In the genomic region with DNA sequence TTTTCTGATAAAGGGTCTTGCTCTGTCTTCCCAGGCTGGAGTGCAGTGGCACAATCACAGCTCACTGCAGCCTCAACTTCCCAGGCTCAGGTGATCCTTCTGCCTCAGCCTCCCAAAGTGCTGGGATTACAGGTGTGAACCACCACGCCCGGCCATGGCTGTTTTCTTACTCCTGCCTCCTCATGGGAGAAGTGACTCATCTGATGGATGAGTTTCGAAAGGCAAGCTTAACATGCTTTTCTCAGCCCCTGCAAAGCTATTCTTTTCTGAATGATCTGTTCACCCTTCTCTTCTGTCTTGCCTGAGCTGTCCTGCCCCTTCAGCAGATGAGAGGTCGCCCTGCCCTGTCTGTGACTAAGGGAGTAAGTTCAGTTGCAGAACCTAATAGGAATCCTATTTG, we compare ENCODE assay signal across 15 cellular contexts. TPM values are rescaled to one million over a fixed set of nuclear protein-coding genes. Genes with fewer than 3 reads are reported as not detected.
DNase-seq lines count a peak whose midpoint lies in the region; ATAC-seq and TF ChIP-seq lines count a peak whose summit lies in the region.
"Had no signal": no experiment of that assay in that cellular context is flagged by ENCODE, and none has a peak within 500 bp of the region (broad histone marks: within the 10 kb centered on the region; RNA-seq: fewer than 3 reads in every experiment).

No MANE protein-coding gene starts in this region.

- no peak for TF ChIP-seq RAD21 in HCT116 (IDR thresholded peaks at IDR 0.05; ENCODE audit: low read depth)

- H3K4me1 ChIP-seq in HCT116 (ENCODE audit: control insufficient read depth in 1 of 2, insufficient read depth in 2 of 2, low read length in 2 of 2) (peaks cover 0 to 18% of the 10 kb centered on the region in 2 experiments; a peak in 2 of 4 replicates), hepatocyte (ENCODE audit: insufficient read depth) (no peaks in the 10 kb centered on the region)

- H3K79me2 ChIP-seq in HCT116 (ENCODE audit: insufficient read depth, low read length) (no peaks in the 10 kb centered on the region), hepatocyte (no peaks in the 10 kb centered on the region)

- WGBS in hepatocyte (ENCODE audit: low lambda C conversion rate, missing lambda C conversion rate), result 38% methylated on average over 4 of the region's 4 CpGs

- no peaks in the 10 kb centered on the region for H3K36me3 Mint-ChIP-seq in activated naive CD8-positive, alpha-beta T cell treated with anti-CD3 and anti-CD28 coated beads, Interleukin-2, amount 50 U/mL, for 24 hours (ENCODE audit: low read depth)

- no peaks in the 10 kb centered on the region for H3K9me2 ChIP-seq in HCT116 (ENCODE audit: insufficient read depth)
- H3K9me2 ChIP-seq in hepatocyte (replicated peaks; ENCODE audit: insufficient read depth), result no peaks in the 10 kb centered on the region

- no peaks in the 10 kb centered on the region for H4K20me1 ChIP-seq in HCT116 (ENCODE audit: insufficient read depth)
- H4K20me1 ChIP-seq in hepatocyte (ENCODE audit: insufficient read depth, poor library complexity, severe bottlenecking), result no peaks in the 10 kb centered on the region

- H3K4me3 ChIP-seq in HCT116 (replicated peaks in 1 of 2; ENCODE audit: low read depth in 1 of 2, low read length in 2 of 2) (no peak overlapping the region), hepatocyte (no peak overlapping the region)
- H3K4me3 ChIP-seq: mucosa of descending colon had no signal

- CTCF ChIA-PET in HCT116 (lab: Charles Lee), result interaction anchor here (2.1 to 3.5 kb wide), 2 partner anchors 11 to 46 kb away, joined by 7 to 29 read pairs; no protein-coding TSS in a partner anchor

- intact Hi-C loops in HCT116 (cut with micrococcal nuclease), result loop anchor here (5.0 kb wide), 1 partner anchor 136 kb away; the partner anchor contains the start of gene CNOT11

- H3K9me3 ChIP-seq in HCT116 (ENCODE audit: control insufficient read depth in 1 of 2, insufficient read depth in 1 of 2, low read depth in 1 of 2, low read length in 2 of 2) (no peaks in the 10 kb centered on the region), hepatocyte (ENCODE audit: low read depth) (no peaks in the 10 kb centered on the region)
- H3K9me3 ChIP-seq: heart left ventricle, mucosa of descending colon had no signal

- POLR2A ChIA-PET in HCT116 (lab: Charles Lee), result no interaction called here

- H3K4me1 Mint-ChIP-seq in activated naive CD8-positive, alpha-beta T cell treated with anti-CD3 and anti-CD28 coated beads, Interleukin-2, amount 50 U/mL, for 24 hours, result peaks cover 12% of the 10 kb centered on the region

- H3K27me3 ChIP-seq in HCT116 (ENCODE audit: insufficient read depth, low read length) (0 out of 2 replicates have a peak, but pooled peaks cover 5% of the 10 kb centered on the region), hepatocyte (peaks cover 57% of the 10 kb centered on the region)

- H3K27ac ChIP-seq in HCT116 (ENCODE audit: low read depth, low read length), result no peak overlapping the region
- no peak overlapping the region for H3K27ac ChIP-seq in hepatocyte
- H3K27ac ChIP-seq: heart left ventricle had no signal

- BruUV-seq in HCT116 (replicated peaks; lab: Mats Ljungman, UMichigan), result no TSS peak

- H3K9me3 Mint-ChIP-seq in activated naive CD8-positive, alpha-beta T cell treated with anti-CD3 and anti-CD28 coated beads, Interleukin-2, amount 50 U/mL, for 24 hours, result no peaks in the 10 kb centered on the region

- H3K4me2 ChIP-seq in HCT116 (ENCODE audit: low read length), result peak overlapping the region; percentile 88
- peak overlapping the region; percentile 98 for H3K4me2 ChIP-seq in hepatocyte

- in situ Hi-C loops in ACHN (cut with HindIII; ENCODE audit: low pct_ligation_motif_present, low pct_unique_long_range_greater_than_20kb, low sequenced_read_pairs), result no loop called here

- no peak overlapping the region for H3K27ac Mint-ChIP-seq in activated naive CD8-positive, alpha-beta T cell treated with anti-CD3 and anti-CD28 coated beads, Interleukin-2, amount 50 U/mL, for 24 hours

- RAD21 ChIA-PET in HCT116 (lab: Charles Lee; ENCODE audit: low non-redundant PET in 1 of 2, low total read pairs in 2 of 2, uncharacterized antibody in 2 of 2, unreplicated experiment in 2 of 2), result interaction anchor here in 1 of 2 experiments (1.7 kb wide), 1 partner anchor 46 kb away, joined by 5 read pairs; no protein-coding TSS in a partner anchor

- ATAC-seq in HCT116 (no peak), GM18517 (IDR thresholded peaks at IDR 0.05; ENCODE audit: unreplicated experiment) (no peak), HG03342 (IDR thresholded peaks at IDR 0.05; ENCODE audit: unreplicated experiment) (no peak)
- ATAC-seq in activated naive CD8-positive, alpha-beta T cell treated with anti-CD3 and anti-CD28 coated beads, Interleukin-2, amount 50 U/mL, for 24 hours, result no peak

- DNase-seq in ACHN (peak; percentile 40), HCT116 (ENCODE audit: low read depth, low spot score) (no peak), hepatocyte (ENCODE audit: low spot score) (peak; percentile 57), H4 (ENCODE audit: low spot score) (no peak), DMS79 (lab: John Stamatoyannopoulos, UW) (no peak)
- no peak for DNase-seq in activated naive CD8-positive, alpha-beta T cell treated with anti-CD3 and anti-CD28 coated beads, Interleukin-2, amount 50 U/mL, for 24 hours
- DNase-seq: activated CD4-positive, alpha-beta T cell treated with anti-CD3 and anti-CD28 coated beads for 48 hours; amniotic stem cell; heart left ventricle; mucosa of descending colon; NCI-H1436 treated with DMSO at 0.1 percent for 48 hours; stimulated activated CD4-positive, alpha-beta T cell treated with anti-CD3 and anti-CD28 coated beads, Interleukin-2, amount 100 ng/mL, for 24 hours had no signal

- TF ChIP-seq CTCF in HCT116 (IDR thresholded peaks at IDR 0.05 in 2 of 3, conservative IDR thresholded peaks at IDR 0.05 in 1 of 3; ENCODE audit: borderline replicate concordance in 1 of 3, insufficient read depth in 1 of 3, low read depth in 2 of 3, low read length in 2 of 3) (no peak), hepatocyte (IDR thresholded peaks at IDR 0.05; ENCODE audit: poor library complexity) (no peak)

- H3K27me3 Mint-ChIP-seq in activated naive CD8-positive, alpha-beta T cell treated with anti-CD3 and anti-CD28 coated beads, Interleukin-2, amount 50 U/mL, for 24 hours, result peaks cover 57% of the 10 kb centered on the region

- H3K36me3 ChIP-seq in HCT116 (ENCODE audit: control insufficient read depth in 1 of 2, insufficient read depth in 2 of 2, low read length in 2 of 2) (no peaks in the 10 kb centered on the region), hepatocyte (replicated peaks; ENCODE audit: insufficient read depth, low read depth) (no peaks in the 10 kb centered on the region)
- H3K36me3 ChIP-seq: heart left ventricle had no signal

- H2AFZ ChIP-seq in HCT116 (ENCODE audit: low read depth, low read length, poor library complexity, severe bottlenecking) (peak overlapping the region; percentile 24), hepatocyte (no peak overlapping the region)

- no peak for TF ChIP-seq POLR2A in HCT116 (IDR thresholded peaks at IDR 0.05; ENCODE audit: borderline replicate concordance, extremely low read depth, insufficient read depth, insufficient read length)

- no peak overlapping the region for H3K9ac ChIP-seq in HCT116 (ENCODE audit: low read length)

- H3K4me3 Mint-ChIP-seq in activated naive CD8-positive, alpha-beta T cell treated with anti-CD3 and anti-CD28 coated beads, Interleukin-2, amount 50 U/mL, for 24 hours, result peak overlapping the region; percentile 50

TF ChIP-seq in HCT116, 20 proteins besides CTCF, POLR2A, EP300 and RAD21 (continues in another document):
- no peak for TF ChIP-seq POLR2AphosphoS5 (IDR thresholded peaks at IDR 0.05; ENCODE audit: low read depth, low read length)
- no peak for TF ChIP-seq EGR1 (IDR thresholded peaks at IDR 0.05; ENCODE audit: low read depth)
- 0 out of 2 replicates have a peak, but pooled peaks have one; percentile 46 for TF ChIP-seq JUND (IDR thresholded peaks at IDR 0.05)
- no peak for TF ChIP-seq EZH2phosphoT487 (IDR thresholded peaks at IDR 0.05; ENCODE audit: borderline replicate concordance)
- TF ChIP-seq ZBTB33 (IDR thresholded peaks at IDR 0.05; ENCODE audit: extremely low read depth, insufficient replicate concordance, low read length), result no peak
- no peak for TF ChIP-seq SIN3A (IDR thresholded peaks at IDR 0.05; ENCODE audit: low read depth)
- no peak for TF ChIP-seq ATF3 (IDR thresholded peaks at IDR 0.05)
- peak; percentile 53; the same call in 1 of the 2 replicates for TF ChIP-seq MAX (IDR thresholded peaks at IDR 0.05)
- TF ChIP-seq SRF (IDR thresholded peaks at IDR 0.05; ENCODE audit: low read depth), result no peak
- no peak for TF ChIP-seq EZH2 (IDR thresholded peaks at IDR 0.05)
- TF ChIP-seq YY1 (IDR thresholded peaks at IDR 0.05; ENCODE audit: extremely low read depth, insufficient replicate concordance, low read depth, low read length), result no peak
- peak; percentile 44; the same call in 1 of the 2 replicates for TF ChIP-seq CBX3 (IDR thresholded peaks at IDR 0.05; ENCODE audit: low read depth)
- no peak for TF ChIP-seq ZFX (IDR thresholded peaks at IDR 0.05)
- TF ChIP-seq CEBPB (IDR thresholded peaks at IDR 0.05; ENCODE audit: low read depth), result 0 out of 2 replicates have a peak, but pooled peaks have one; percentile 40

RNA-seq across cellular contexts. Expression of gene CREG2, which starts 0.9 kb away (rescaled TPM):
- total RNA-seq in HCT116 (2021; ENCODE audit: unreplicated experiment), result 0.12 TPM
- 0.16 and 0.29 TPM in 2 replicates for polyA plus RNA-seq in HCT116 (2012)
- total RNA-seq in hepatocyte, result 2.2 and 3.8 TPM in 2 replicates
- polyA plus RNA-seq in hepatocyte, result 2.6 and 4.8 TPM in 2 replicates
- total RNA-seq in H4 (2014; rRNA removed; shearing (Covaris generic)), result not detected in 2 replicates
- total RNA-seq: OCI-LY7 had no signal
- polyA plus RNA-seq: heart left ventricle had no signal

Comparison
In these comparisons a context has a peak if more than half of its experiments do, and no peak if none do; other contexts are left out.
1. DNase-seq: peak in ACHN (single experiment) and hepatocyte (single experiment); none in HCT116 (single experiment), activated naive CD8-positive, alpha-beta T cell treated with anti-CD3 and anti-CD28 coated beads, Interleukin-2, amount 50 U/mL, for 24 hours (single experiment), H4 (single experiment) and DMS79 (single experiment).